ENCODE assay signal across 8 cellular contexts in genomic region chr2:73985318-73986084, GRCh38. TPM values are rescaled to one million over a fixed set of nuclear protein-coding genes. Genes with fewer than 3 reads are reported as not detected.
DNase-seq lines count a peak whose midpoint lies in the region; ATAC-seq, FAIRE-seq and TF ChIP-seq lines count a peak whose summit lies in the region.

No MANE protein-coding gene starts in this region.

- in situ Hi-C loops in K562 (cut with MboI), result no loop called here

- H4K20me1 ChIP-seq in K562 (replicated peaks; ENCODE audit: control insufficient read depth, insufficient read depth, low read length), result peaks cover 24% of the 10 kb centered on the region; the same call in 1 of the 2 replicates

- peaks cover 38% of the 10 kb centered on the region for H3K36me3 Mint-ChIP-seq in T-helper 2 cell treated with Interferon-gamma antibody and Interleukin-4, amounts not matched to agents 5 μg/mL and 100 μg/mL, for 36 hours (ENCODE audit: low read depth)

- peaks cover 40% of the 10 kb centered on the region for H3K36me3 ChIP-seq in K562 (ENCODE audit: control insufficient read depth, insufficient read depth, low read length)

- peaks cover 61% of the 10 kb centered on the region for H3K79me2 ChIP-seq in K562 (ENCODE audit: control insufficient read depth, insufficient read depth, low read length)

- DNase-seq in AG09309 (ENCODE audit: low read depth), result no peak
- DNase-seq in T-helper 2 cell treated with Interferon-gamma antibody and Interleukin-4, amounts not matched to agents 5 μg/mL and 100 μg/mL, for 36 hours (ENCODE audit: low spot score), result peak; percentile 77
- DNase-seq in K562 (ENCODE audit: extremely low read depth in 1 of 4, low spot score in 3 of 4), result peak; percentile 55 to 89 (median 81)
- peak; percentile 71 for DNase-seq in left kidney (ENCODE audit: low read depth, low spot score)
- peak; percentile 51 to 73 (median 54) for DNase-seq in stimulated activated CD4-positive, alpha-beta T cell treated with anti-CD3 and anti-CD28 coated beads, TNF-alpha, amount 100 ng/mL, for 24 hours (ENCODE audit: low read depth in 3 of 3)
- DNase-seq in foreskin keratinocyte, result no peak

- H3K4me1 Mint-ChIP-seq in T-helper 2 cell treated with Interferon-gamma antibody and Interleukin-4, amounts not matched to agents 5 μg/mL and 100 μg/mL, for 36 hours (ENCODE audit: low read depth), result peaks cover 62% of the 10 kb centered on the region

- no TSS peak for BruUV-seq in K562 (replicated peaks; lab: Mats Ljungman, UMichigan)

- H3K9me3 ChIP-seq in K562 (replicated peaks; ENCODE audit: control insufficient read depth, insufficient read depth, low read depth, low read length), result no peaks in the 10 kb centered on the region

- H3K9me1 ChIP-seq in K562 (ENCODE audit: control insufficient read depth, insufficient read depth, low read length), result peaks cover 6% of the 10 kb centered on the region

- peak overlapping the region; percentile 78 to 93 for H3K9ac ChIP-seq in K562 (ENCODE audit: insufficient read depth in 1 of 2, low read depth in 2 of 2, low read length in 2 of 2)

- ATAC-seq in GM18907 (IDR thresholded peaks at IDR 0.05; ENCODE audit: unreplicated experiment) (peak; percentile 39), HG03442 (IDR thresholded peaks at IDR 0.05; ENCODE audit: unreplicated experiment) (peak; percentile 38), K562 (no peak), foreskin keratinocyte (no peak)

- H2AFZ ChIP-seq in K562 (ENCODE audit: low read depth, low read length), result peak overlapping the region; percentile 82

- peak overlapping the region; percentile 79 for H3K4me2 ChIP-seq in K562 (ENCODE audit: insufficient read depth, low read length)

- CTCF ChIA-PET in K562 (lab: Yijun Ruan, JAX; ENCODE audit: low intra/inter-chr PET ratio), result interaction anchor here (0.6 to 0.8 kb wide), 2 partner anchors 155 to 161 kb away, joined by 3 read pairs; no protein-coding TSS in a partner anchor

- H3K4me3 ChIP-seq in AG09309 (ENCODE audit: control insufficient read depth, low read depth, low read length), result peak overlapping the region; percentile 66
- H3K4me3 ChIP-seq in K562, result peak overlapping the region; percentile 51

- H3K27ac ChIP-seq in K562 (ENCODE audit: extremely low read depth, low read depth, low read length) (peak overlapping the region; percentile 83), foreskin keratinocyte (no peak overlapping the region)

- TF ChIP-seq POLR2A in K562 (conservative IDR thresholded peaks at IDR 0.05), result no peak

- POLR2A ChIA-PET in K562 (lab: Yijun Ruan, JAX), result interaction anchor here (0.6 to 4.9 kb wide), 4 partner anchors 11 to 213 kb away, joined by 3 to 19 read pairs (median 4); no protein-coding TSS in a partner anchor

- no peak for TF ChIP-seq CTCF in AG09309 (IDR thresholded peaks at IDR 0.05; ENCODE audit: control insufficient read depth, insufficient read depth, low read depth, low read length, missing control alignments)
- no peak for TF ChIP-seq CTCF in K562 (IDR thresholded peaks at IDR 0.05 in 2 of 3, conservative IDR thresholded peaks at IDR 0.05 in 1 of 3; ENCODE audit: insufficient read depth in 2 of 3, low read depth in 1 of 3, low read length in 3 of 3)
- no peak for TF ChIP-seq CTCF in foreskin keratinocyte (conservative IDR thresholded peaks at IDR 0.05)

- intact Hi-C loops in K562 (cut with micrococcal nuclease), result loop anchor here (10.0 kb wide), 1 partner anchor 161 kb away; the partner anchor contains the start of gene STAMBP

- H3K27me3 ChIP-seq in K562 (ENCODE audit: control insufficient read depth in 2 of 2, insufficient read depth in 2 of 2, low read length in 2 of 2), result no peaks in the 10 kb centered on the region
- H3K27me3 ChIP-seq in foreskin keratinocyte, result no peaks in the 10 kb centered on the region

- no peaks in the 10 kb centered on the region for H3K27me3 Mint-ChIP-seq in T-helper 2 cell treated with Interferon-gamma antibody and Interleukin-4, amounts not matched to agents 5 μg/mL and 100 μg/mL, for 36 hours (ENCODE audit: low read depth)

- H3K9me3 Mint-ChIP-seq in T-helper 2 cell treated with Interferon-gamma antibody and Interleukin-4, amounts not matched to agents 5 μg/mL and 100 μg/mL, for 36 hours, result peaks cover under 1% of the 10 kb centered on the region

- no peak for TF ChIP-seq RAD21 in K562 (CRISPR knock-in tag; conservative IDR thresholded peaks at IDR 0.05 in 1 of 2, IDR thresholded peaks at IDR 0.05 in 1 of 2)

- H3K27ac Mint-ChIP-seq in T-helper 2 cell treated with Interferon-gamma antibody and Interleukin-4, amounts not matched to agents 5 μg/mL and 100 μg/mL, for 36 hours, result peak overlapping the region; percentile 86

- TF ChIP-seq EP300 in K562 (IDR thresholded peaks at IDR 0.05; ENCODE audit: low read length), result 0 out of 2 replicates have a peak, but pooled peaks have one; percentile 3

- peak overlapping the region; percentile 82 for H3K4me3 Mint-ChIP-seq in T-helper 2 cell treated with Interferon-gamma antibody and Interleukin-4, amounts not matched to agents 5 μg/mL and 100 μg/mL, for 36 hours

- 2% methylated on average over 10 of the region's 64 CpGs for WGBS in K562 (ENCODE audit: insufficient coverage, low coverage, missing lambda C conversion rate)

- no peak for FAIRE-seq in K562 (lab: Jason Lieb, UNC)

- H3K4me1 ChIP-seq in K562 (replicated peaks in 1 of 2; ENCODE audit: control insufficient read depth in 2 of 2, insufficient read depth in 2 of 2, low read length in 2 of 2) (peaks cover 63% of the 10 kb centered on the region in 2 experiments), foreskin keratinocyte (peaks cover 14% of the 10 kb centered on the region)

TF ChIP-seq in K562, 482 proteins besides CTCF, POLR2A, EP300 and RAD21 (continues in another document):
- TF ChIP-seq ZC3H11A (IDR thresholded peaks at IDR 0.05; ENCODE audit: low read depth, low read length), result no peak
- peak; percentile 29; the same call in 1 of the 2 replicates for TF ChIP-seq BHLHE40 (IDR thresholded peaks at IDR 0.05; ENCODE audit: low read length)
- TF ChIP-seq NEUROD1 (IDR thresholded peaks at IDR 0.05; ENCODE audit: borderline replicate concordance, low read depth, low read length, partially characterized antibody), result no peak
- peak; percentile 79 for TF ChIP-seq L3MBTL2 (IDR thresholded peaks at IDR 0.05)

RNA-seq across cellular contexts. Expression of gene TET3, which starts 0.8 kb away (rescaled TPM):
- 24.7 and 26.6 TPM in 2 replicates for total RNA-seq in K562 (2011; cell fraction: chromatin; rRNA removed; ENCODE audit: low replicate concordance)
- 14.5 and 15.1 TPM in 2 replicates for total RNA-seq in K562 (2011; cell fraction: nucleolus; rRNA removed)
- 20.1 and 32.4 TPM in 2 replicates for total RNA-seq in K562 (2011; cell fraction: nucleoplasm; rRNA removed)
- total RNA-seq in K562 (2014; rRNA removed) (4.9 and 7.1 TPM in 2 replicates), K562 (2014; rRNA removed; fragmentation: Illumina TruSeq; extraction: Trizol) (5.4 and 5.6 TPM in 2 replicates), K562 (2015; rRNA removed; fragmentation: Illumina TruSeq; extraction: Trizol) (6.3 and 6.4 TPM in 2 replicates), K562 (2021) (15.5 and 16.3 TPM in 2 replicates), foreskin keratinocyte (5.2 and 5.5 TPM in 2 replicates)
- polyA plus RNA-seq in K562 (2011; rRNA removed) (3.2 and 5.2 TPM in 2 replicates), K562 (2014; fragmentation: Illumina TruSeq; extraction: Trizol) (8.7 and 9.0 TPM in 2 replicates), K562 (2014; fragmentation: Nextera tagmentation; extraction: Ambion mirVana) (under 1 TPM; 0.35 to 0.58 TPM), K562 (2014; rRNA removed) (5.3 and 5.5 TPM in 2 replicates), foreskin keratinocyte (0.76 and 0.85 TPM in 2 replicates)
- polyA plus RNA-seq in K562 (2011; cell fraction: cytosol; rRNA removed), result 3.0 and 3.4 TPM in 2 replicates
- polyA plus RNA-seq in K562 (2011; cell fraction: nucleus; rRNA removed), result 7.8 and 14.6 TPM in 2 replicates
- polyA plus RNA-seq in K562 (2012), result 6.3 and 6.6 TPM in 2 replicates
- polyA minus RNA-seq in K562 (2011; rRNA and poly(A)+ RNA removed), result 6.5 and 10.2 TPM in 2 replicates
- 10.4 and 12.0 TPM in 2 replicates for polyA minus RNA-seq in K562 (2011; cell fraction: cytosol; rRNA and poly(A)+ RNA removed)
- polyA minus RNA-seq in K562 (2011; cell fraction: nucleus; rRNA and poly(A)+ RNA removed), result 5.7 and 7.3 TPM in 2 replicates

RNA-seq across cellular contexts. Expression of gene DGUOK, which starts 58.8 kb away (rescaled TPM):
- 33.8 and 38.3 TPM in 2 replicates for total RNA-seq in K562 (2011; cell fraction: chromatin; rRNA removed; ENCODE audit: low replicate concordance)
- 33.5 and 37.1 TPM in 2 replicates for total RNA-seq in K562 (2011; cell fraction: nucleolus; rRNA removed)
- total RNA-seq in K562 (2011; cell fraction: nucleoplasm; rRNA removed), result 36.7 and 58.4 TPM in 2 replicates
- total RNA-seq in K562 (2014; rRNA removed) (67.0 and 68.4 TPM in 2 replicates), K562 (2014; rRNA removed; fragmentation: Illumina TruSeq; extraction: Trizol) (79.0 and 87.6 TPM in 2 replicates), K562 (2015; rRNA removed; fragmentation: Illumina TruSeq; extraction: Trizol) (83.4 and 91.1 TPM in 2 replicates), K562 (2021) (91.7 and 92.5 TPM in 2 replicates), foreskin keratinocyte (87.6 and 89.1 TPM in 2 replicates)
- polyA plus RNA-seq in K562 (2011; rRNA removed) (129 and 170 TPM in 2 replicates), K562 (2014; fragmentation: Illumina TruSeq; extraction: Trizol) (139 and 147 TPM in 2 replicates), K562 (2014; fragmentation: Nextera tagmentation; extraction: Ambion mirVana) (100 to 1,000 TPM; 258 to 288 TPM), K562 (2014; rRNA removed) (126 and 140 TPM in 2 replicates), foreskin keratinocyte (141 and 144 TPM in 2 replicates)
- polyA plus RNA-seq in K562 (2011; cell fraction: cytosol; rRNA removed), result 125 and 156 TPM in 2 replicates
- 64.6 and 74.4 TPM in 2 replicates for polyA plus RNA-seq in K562 (2011; cell fraction: nucleus; rRNA removed)
- polyA plus RNA-seq in K562 (2012), result 79.1 and 122 TPM in 2 replicates
- 33.3 and 40.1 TPM in 2 replicates for polyA minus RNA-seq in K562 (2011; rRNA and poly(A)+ RNA removed)
- polyA minus RNA-seq in K562 (2011; cell fraction: cytosol; rRNA and poly(A)+ RNA removed), result 25.8 and 39.5 TPM in 2 replicates
- 28.5 and 30.0 TPM in 2 replicates for polyA minus RNA-seq in K562 (2011; cell fraction: nucleus; rRNA and poly(A)+ RNA removed)

Comparison
In these comparisons a context has a peak if more than half of its experiments do, and no peak if none do; other contexts are left out.
1. DNase-seq: peak in T-helper 2 cell treated with Interferon-gamma antibody and Interleukin-4, amounts not matched to agents 5 μg/mL and 100 μg/mL, for 36 hours (single experiment), K562 (4 of 4), left kidney (single experiment) and stimulated activated CD4-positive, alpha-beta T cell treated with anti-CD3 and anti-CD28 coated beads, TNF-alpha, amount 100 ng/mL, for 24 hours (3 of 3); none in AG09309 (single experiment) and foreskin keratinocyte (0 of 2).
2. ATAC-seq: peak in GM18907 (single experiment) and HG03442 (single experiment); none in K562 (single experiment) and foreskin keratinocyte (single experiment).